8 cellular contexts compared by ENCODE assay signal in genomic region chr7:149422065-149422913, GRCh38. TPM values are rescaled to one million over a fixed set of nuclear protein-coding genes. Genes with fewer than 3 reads are reported as not detected.
DNase-seq lines count a peak whose midpoint lies in the region; ATAC-seq and TF ChIP-seq lines count a peak whose summit lies in the region.

No MANE protein-coding gene starts in this region.

- ATAC-seq in GM21447 (IDR thresholded peaks at IDR 0.05; ENCODE audit: unreplicated experiment) (peak; percentile 89), thoracic aorta (ENCODE audit: insufficient number of reproducible peaks, low FRiP score, low read depth) (peak; percentile 82)

- no peaks in the 10 kb centered on the region for H3K36me3 Mint-ChIP-seq in osteocyte (ENCODE audit: unreplicated experiment)

- H3K9me3 ChIP-seq in HUES64 (ENCODE audit: insufficient read depth, low read depth, low read length) (no peaks in the 10 kb centered on the region), thoracic aorta (no peaks in the 10 kb centered on the region)

- H3K4me3 ChIP-seq in HUES64 (ENCODE audit: low read length) = peak overlapping the region; percentile 63
- H3K4me3 ChIP-seq in thoracic aorta = peak overlapping the region; percentile 67

- H3K4me3 Mint-ChIP-seq in osteocyte (ENCODE audit: unreplicated experiment) = peak overlapping the region; percentile 68

- TF ChIP-seq CTCF in osteocyte (IDR thresholded peaks at IDR 0.05) = peak; percentile 61
- TF ChIP-seq CTCF in thoracic aorta (IDR thresholded peaks at IDR 0.05) = peak; percentile 24

- no peaks in the 10 kb centered on the region for H3K9me3 Mint-ChIP-seq in osteocyte (ENCODE audit: unreplicated experiment)

- no peaks in the 10 kb centered on the region for H3K4me1 ChIP-seq in HUES64 (ENCODE audit: insufficient read depth, low read length)
- H3K4me1 ChIP-seq in thoracic aorta (ENCODE audit: control insufficient read depth in 1 of 2, low read depth in 2 of 2) = peaks cover 3 to 13% of the 10 kb centered on the region in 2 donors

- peak overlapping the region; percentile 66 for H3K27ac ChIP-seq in HUES64 (ENCODE audit: low read depth, low read length)
- H3K27ac ChIP-seq in thoracic aorta = no peak overlapping the region

- H3K27ac Mint-ChIP-seq in osteocyte (ENCODE audit: unreplicated experiment) = no peak overlapping the region

- peak overlapping the region; percentile 64 for H3K9ac ChIP-seq in HUES64 (ENCODE audit: low read depth, low read length)

- WGBS in HUES64 = 19% methylated on average over 71 of the region's 71 CpGs

- H3K36me3 ChIP-seq in HUES64 (ENCODE audit: insufficient read depth, low read length) (no peaks in the 10 kb centered on the region), thoracic aorta (no peaks in the 10 kb centered on the region)

- DNase-seq in DMS79 (lab: John Stamatoyannopoulos, UW) (peak; percentile 11), OCI-M2 (lab: John Stamatoyannopoulos, UW; ENCODE audit: unreplicated experiment) (peak; percentile 50), foreskin melanocyte (peak; percentile 43), osteocyte (ENCODE audit: extremely low spot score, unreplicated experiment) (no peak), thoracic aorta (ENCODE audit: low spot score) (no peak)
- peak; percentile 69 for DNase-seq in activated T-helper 9 cell treated with anti-CD3 and anti-CD28 coated beads, Interleukin-2, amount 50 U/mL, for 16 hours (ENCODE audit: low read depth)

- H3K27me3 ChIP-seq in HUES64 (ENCODE audit: insufficient read depth, low read length) (no peaks in the 10 kb centered on the region), thoracic aorta (replicated peaks; ENCODE audit: insufficient read depth) (no peaks in the 10 kb centered on the region)

- H3K27me3 Mint-ChIP-seq in osteocyte (ENCODE audit: unreplicated experiment) = no peaks in the 10 kb centered on the region

- H3K4me1 Mint-ChIP-seq in osteocyte (ENCODE audit: unreplicated experiment) = peaks cover 3% of the 10 kb centered on the region

RNA-seq across cellular contexts. Expression of gene ZNF777, which starts 38.6 kb away (rescaled TPM):
- 9.1 TPM for polyA plus RNA-seq in HUES64 (2013, experiment 1 of 2)
- 10.3 TPM for polyA plus RNA-seq in HUES64 (2013, experiment 2 of 2)
- 16.3 and 17.1 TPM in 2 replicates for total RNA-seq in osteocyte
- total RNA-seq in thoracic aorta = 1 to 10 TPM; 5.3 to 8.2 TPM

Comparison
In these comparisons a context has a peak if more than half of its experiments do, and no peak if none do; other contexts are left out.
1. DNase-seq: peak in DMS79 (single experiment), OCI-M2 (single experiment), activated T-helper 9 cell treated with anti-CD3 and anti-CD28 coated beads, Interleukin-2, amount 50 U/mL, for 16 hours (single experiment) and foreskin melanocyte (single experiment); none in osteocyte (single experiment) and thoracic aorta (single experiment).